Comparison of ENCODE assay signal across 12 cellular contexts in genomic region chrX:46547857-46548256, GRCh38. TPM values are rescaled to one million over a fixed set of nuclear protein-coding genes. Genes with fewer than 3 reads are reported as not detected.
DNase-seq lines count a peak whose midpoint lies in the region; ATAC-seq and TF ChIP-seq lines count a peak whose summit lies in the region.
"Had no signal": no experiment of that assay in that cellular context is flagged by ENCODE, and none has a peak within 500 bp of the region (broad histone marks: within the 10 kb centered on the region; RNA-seq: fewer than 3 reads in every experiment).

No MANE protein-coding gene starts in this region.

- H3K4me3 ChIP-seq in HEK293 (ENCODE audit: low read depth, low read length) (no peak overlapping the region), astrocyte of the cerebellum (ENCODE audit: low read depth, low read length) (no peak overlapping the region)
- H3K4me3 ChIP-seq: coronary artery had no signal

- H3K27ac ChIP-seq in HEK293 (ENCODE audit: extremely low read depth, low read depth, low read length) = no peak overlapping the region
- H3K27ac ChIP-seq: coronary artery had no signal

- no peak for ATAC-seq in left lobe of liver

- H3K27me3 Mint-ChIP-seq in activated T-cell treated with anti-CD3 and anti-CD28 coated beads, Interleukin-2, amount 50 U/mL, for 24 hours = peaks cover 12% of the 10 kb centered on the region
- H3K27me3 Mint-ChIP-seq: activated CD4-positive, alpha-beta T cell treated with anti-CD3 and anti-CD28 coated beads, Interleukin-2, amount 10 ng/mL, durations not matched to agents 24 days and 14 days had no signal

- H3K4me3 Mint-ChIP-seq in activated T-cell treated with anti-CD3 and anti-CD28 coated beads, Interleukin-2, amount 50 U/mL, for 24 hours = no peak overlapping the region
- H3K4me3 Mint-ChIP-seq: CD14-positive monocyte had no signal

- CTCF ChIA-PET in HEK293 (lab: Yijun Ruan, JAX) = no interaction called here

- peak; percentile 43 for DNase-seq in ACHN
- DNase-seq in astrocyte of the cerebellum (ENCODE audit: low read depth) = peak; percentile 42
- DNase-seq in iris pigment epithelial cell (ENCODE audit: low read depth) = peak; percentile 81
- no peak for DNase-seq in activated T-cell treated with anti-CD3 and anti-CD28 coated beads, Interleukin-2, amount 50 U/mL, for 24 hours
- DNase-seq in stimulated activated CD4-positive, alpha-beta T cell treated with anti-CD3 and anti-CD28 coated beads, Interleukin-1b, Interleukin-23, amount 100 ng/mL, for 48 hours = no peak
- DNase-seq in NCI-H1694 treated with DMSO at 0.1 percent for 48 hours (lab: John Stamatoyannopoulos, UW) = no peak
- no peak for DNase-seq in left lobe of liver (ENCODE audit: low spot score)
- DNase-seq: activated CD4-positive, alpha-beta T cell treated with anti-CD3 and anti-CD28 coated beads, Interleukin-2, amount 10 ng/mL, durations not matched to agents 24 days and 14 days; NCI-H748 treated with DMSO at 0.1 percent for 48 hours had no signal

- peaks cover 15 to 26% of the 10 kb centered on the region in 2 experiments; a peak in 2 of 3 replicates for H3K36me3 ChIP-seq in HEK293 (ENCODE audit: control insufficient read depth in 2 of 2, insufficient read depth in 1 of 2, low read length in 2 of 2)

- no peaks in the 10 kb centered on the region for H3K9me3 Mint-ChIP-seq in activated T-cell treated with anti-CD3 and anti-CD28 coated beads, Interleukin-2, amount 50 U/mL, for 24 hours
- H3K9me3 Mint-ChIP-seq: activated CD4-positive, alpha-beta T cell treated with anti-CD3 and anti-CD28 coated beads, Interleukin-2, amount 10 ng/mL, durations not matched to agents 24 days and 14 days had no signal

- no peaks in the 10 kb centered on the region for H3K4me1 ChIP-seq in HEK293 (ENCODE audit: control insufficient read depth, insufficient read depth, low read length)

- no peaks in the 10 kb centered on the region for H3K9me3 ChIP-seq in HEK293 (ENCODE audit: control insufficient read depth, insufficient read depth, low read depth, low read length)

- in situ Hi-C loops in ACHN (cut with HindIII; ENCODE audit: low pct_ligation_motif_present, low pct_unique_long_range_greater_than_20kb, low sequenced_read_pairs) (no loop called here), astrocyte of the cerebellum (cut with HindIII; ENCODE audit: low sequenced_read_pairs) (no loop called here)

- TF ChIP-seq CTCF in HEK293 (tag by site-specific recombination; IDR thresholded peaks at IDR 0.05) = no peak
- TF ChIP-seq CTCF in astrocyte of the cerebellum (IDR thresholded peaks at IDR 0.05; ENCODE audit: low read depth, low read length, missing control alignments) = no peak

- POLR2A ChIA-PET in HEK293 (lab: Yijun Ruan, JAX) = no interaction called here

- peaks cover 36% of the 10 kb centered on the region for H3K4me1 Mint-ChIP-seq in activated T-cell treated with anti-CD3 and anti-CD28 coated beads, Interleukin-2, amount 50 U/mL, for 24 hours (ENCODE audit: low read depth)

- H3K36me3 Mint-ChIP-seq in activated T-cell treated with anti-CD3 and anti-CD28 coated beads, Interleukin-2, amount 50 U/mL, for 24 hours (ENCODE audit: low read depth) = peaks cover 37% of the 10 kb centered on the region

- no peak overlapping the region for H3K27ac Mint-ChIP-seq in activated T-cell treated with anti-CD3 and anti-CD28 coated beads, Interleukin-2, amount 50 U/mL, for 24 hours
- H3K27ac Mint-ChIP-seq: activated CD4-positive, alpha-beta T cell treated with anti-CD3 and anti-CD28 coated beads, Interleukin-2, amount 10 ng/mL, durations not matched to agents 24 days and 14 days; CD14-positive monocyte had no signal

TF ChIP-seq in HEK293, 187 proteins besides CTCF, POLR2A, EP300 and RAD21:
- TF ChIP-seq ZNF701 (tag by site-specific recombination; IDR thresholded peaks at IDR 0.05) (no peak), ZNF600 (tag by site-specific recombination; IDR thresholded peaks at IDR 0.05) (peak; percentile 65; the same call in 1 of the 2 replicates)

RNA-seq across cellular contexts. Expression of gene ZNF674, which starts 2.6 kb away (rescaled TPM):
- total RNA-seq in left lobe of liver = 1.8 TPM

RNA-seq across cellular contexts. Expression of gene CHST7, which starts 25.7 kb away (rescaled TPM):
- 6.6 TPM for total RNA-seq in left lobe of liver

Comparison
In these comparisons a context has a peak if more than half of its experiments do, and no peak if none do; other contexts are left out.
1. DNase-seq: peak in ACHN (single experiment), astrocyte of the cerebellum (single experiment) and iris pigment epithelial cell (single experiment); none in activated T-cell treated with anti-CD3 and anti-CD28 coated beads, Interleukin-2, amount 50 U/mL, for 24 hours (single experiment), stimulated activated CD4-positive, alpha-beta T cell treated with anti-CD3 and anti-CD28 coated beads, Interleukin-1b, Interleukin-23, amount 100 ng/mL, for 48 hours (single experiment), NCI-H1694 treated with DMSO at 0.1 percent for 48 hours (single experiment) and left lobe of liver (single experiment).